In the genomic region with DNA sequence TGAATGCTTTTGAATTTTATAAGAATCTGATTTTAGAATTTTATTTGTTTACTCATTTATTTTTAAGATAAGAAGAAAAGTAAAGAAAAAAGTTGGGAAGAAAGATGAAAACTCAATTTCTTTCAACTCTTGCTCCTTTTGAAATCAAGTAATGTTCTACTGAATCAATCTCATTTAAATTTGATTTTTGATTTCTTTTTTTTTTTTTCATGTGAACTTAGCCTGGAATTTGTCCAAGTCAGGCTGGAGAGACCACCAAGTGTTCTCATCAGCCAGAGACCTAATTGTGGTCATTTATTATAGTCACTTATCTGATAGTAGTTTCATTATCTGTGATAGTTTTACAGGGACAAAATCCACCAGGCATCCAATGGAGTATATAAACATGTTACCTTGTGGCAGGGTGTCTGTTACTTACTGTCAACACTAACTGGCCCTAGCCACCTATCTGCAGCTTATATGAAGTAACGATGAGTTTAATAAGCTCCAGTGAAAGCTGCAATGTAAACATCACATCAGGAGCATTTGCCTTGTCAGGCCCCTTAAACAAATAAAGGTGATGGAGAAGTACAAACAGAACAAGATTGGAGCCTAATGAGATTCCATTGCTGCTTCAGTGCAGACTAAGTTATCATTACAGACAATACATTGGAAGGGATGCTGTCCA, we compare ENCODE assay signal across 1 cellular context.
TF ChIP-seq lines count a peak whose summit lies in the region.

No MANE protein-coding gene starts in this region.

TF ChIP-seq in HEK293, 187 proteins besides CTCF, POLR2A, EP300 and RAD21 (continued from another document and continues in another):
- TF ChIP-seq, protein P1, sequence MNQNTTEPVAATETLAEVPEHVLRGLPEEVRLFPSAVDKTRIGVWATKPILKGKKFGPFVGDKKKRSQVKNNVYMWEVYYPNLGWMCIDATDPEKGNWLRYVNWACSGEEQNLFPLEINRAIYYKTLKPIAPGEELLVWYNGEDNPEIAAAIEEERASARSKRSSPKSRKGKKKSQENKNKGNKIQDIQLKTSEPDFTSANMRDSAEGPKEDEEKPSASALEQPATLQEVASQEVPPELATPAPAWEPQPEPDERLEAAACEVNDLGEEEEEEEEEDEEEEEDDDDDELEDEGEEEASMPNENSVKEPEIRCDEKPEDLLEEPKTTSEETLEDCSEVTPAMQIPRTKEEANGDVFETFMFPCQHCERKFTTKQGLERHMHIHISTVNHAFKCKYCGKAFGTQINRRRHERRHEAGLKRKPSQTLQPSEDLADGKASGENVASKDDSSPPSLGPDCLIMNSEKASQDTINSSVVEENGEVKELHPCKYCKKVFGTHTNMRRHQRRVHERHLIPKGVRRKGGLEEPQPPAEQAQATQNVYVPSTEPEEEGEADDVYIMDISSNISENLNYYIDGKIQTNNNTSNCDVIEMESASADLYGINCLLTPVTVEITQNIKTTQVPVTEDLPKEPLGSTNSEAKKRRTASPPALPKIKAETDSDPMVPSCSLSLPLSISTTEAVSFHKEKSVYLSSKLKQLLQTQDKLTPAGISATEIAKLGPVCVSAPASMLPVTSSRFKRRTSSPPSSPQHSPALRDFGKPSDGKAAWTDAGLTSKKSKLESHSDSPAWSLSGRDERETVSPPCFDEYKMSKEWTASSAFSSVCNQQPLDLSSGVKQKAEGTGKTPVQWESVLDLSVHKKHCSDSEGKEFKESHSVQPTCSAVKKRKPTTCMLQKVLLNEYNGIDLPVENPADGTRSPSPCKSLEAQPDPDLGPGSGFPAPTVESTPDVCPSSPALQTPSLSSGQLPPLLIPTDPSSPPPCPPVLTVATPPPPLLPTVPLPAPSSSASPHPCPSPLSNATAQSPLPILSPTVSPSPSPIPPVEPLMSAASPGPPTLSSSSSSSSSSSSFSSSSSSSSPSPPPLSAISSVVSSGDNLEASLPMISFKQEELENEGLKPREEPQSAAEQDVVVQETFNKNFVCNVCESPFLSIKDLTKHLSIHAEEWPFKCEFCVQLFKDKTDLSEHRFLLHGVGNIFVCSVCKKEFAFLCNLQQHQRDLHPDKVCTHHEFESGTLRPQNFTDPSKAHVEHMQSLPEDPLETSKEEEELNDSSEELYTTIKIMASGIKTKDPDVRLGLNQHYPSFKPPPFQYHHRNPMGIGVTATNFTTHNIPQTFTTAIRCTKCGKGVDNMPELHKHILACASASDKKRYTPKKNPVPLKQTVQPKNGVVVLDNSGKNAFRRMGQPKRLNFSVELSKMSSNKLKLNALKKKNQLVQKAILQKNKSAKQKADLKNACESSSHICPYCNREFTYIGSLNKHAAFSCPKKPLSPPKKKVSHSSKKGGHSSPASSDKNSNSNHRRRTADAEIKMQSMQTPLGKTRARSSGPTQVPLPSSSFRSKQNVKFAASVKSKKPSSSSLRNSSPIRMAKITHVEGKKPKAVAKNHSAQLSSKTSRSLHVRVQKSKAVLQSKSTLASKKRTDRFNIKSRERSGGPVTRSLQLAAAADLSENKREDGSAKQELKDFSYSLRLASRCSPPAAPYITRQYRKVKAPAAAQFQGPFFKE (tag by site-specific recombination; IDR thresholded peaks at IDR 0.05; ENCODE audit: borderline replicate concordance), result no peak
- TF ChIP-seq ZNF561 (tag by site-specific recombination; IDR thresholded peaks at IDR 0.05; ENCODE audit: borderline replicate concordance) (peak; percentile 96), ZNF223 (tag by site-specific recombination; IDR thresholded peaks at IDR 0.05) (no peak), ZBTB21 (tag by site-specific recombination; IDR thresholded peaks at IDR 0.05) (no peak), ZNF837 (tag by site-specific recombination; IDR thresholded peaks at IDR 0.05) (no peak), ZNF391 (tag by site-specific recombination; IDR thresholded peaks at IDR 0.05; ENCODE audit: borderline replicate concordance, low read depth) (no peak), ZNF155 (tag by site-specific recombination; IDR thresholded peaks at IDR 0.05) (no peak), ZNF211 (tag by site-specific recombination; IDR thresholded peaks at IDR 0.05; ENCODE audit: low read depth) (no peak), ZNF518A (tag by site-specific recombination; conservative IDR thresholded peaks at IDR 0.05; ENCODE audit: low read depth) (no peak), ZBTB44 (tag by site-specific recombination; IDR thresholded peaks at IDR 0.05) (peak; percentile 91), ZNF549 (tag by site-specific recombination; IDR thresholded peaks at IDR 0.05) (no peak), ZNF266 (tag by site-specific recombination; IDR thresholded peaks at IDR 0.05; ENCODE audit: low read depth) (no peak), ZNF791 (tag by site-specific recombination; IDR thresholded peaks at IDR 0.05) (no peak), ZNF121 (tag by site-specific recombination; IDR thresholded peaks at IDR 0.05) (0 out of 2 replicates have a peak, but pooled peaks have one; percentile 42), SP3 (tag by site-specific recombination; IDR thresholded peaks at IDR 0.05) (no peak), ZIC2 (tag by site-specific recombination; IDR thresholded peaks at IDR 0.05) (peak; percentile 94), ZNF324 (tag by site-specific recombination; IDR thresholded peaks at IDR 0.05) (no peak), ZNF521 (tag by site-specific recombination; IDR thresholded peaks at IDR 0.05) (no peak), ZNF677 (tag by site-specific recombination; IDR thresholded peaks at IDR 0.05) (no peak), ZNF138 (tag by site-specific recombination; IDR thresholded peaks at IDR 0.05; ENCODE audit: borderline replicate concordance) (no peak), TCF7L2 (IDR thresholded peaks at IDR 0.05; ENCODE audit: borderline replicate concordance, low read depth, low read length) (peak; percentile 85; the same call in 1 of the 2 replicates), ZNF585B (tag by site-specific recombination; IDR thresholded peaks at IDR 0.05) (no peak), ZBTB1 (tag by site-specific recombination; IDR thresholded peaks at IDR 0.05) (no peak), KLF10 (tag by site-specific recombination; IDR thresholded peaks at IDR 0.05) (peak; percentile 88; the same call in 1 of the 2 replicates), FEZF1 (tag by site-specific recombination; IDR thresholded peaks at IDR 0.05) (peak; percentile 99), ZNF416 (tag by site-specific recombination; IDR thresholded peaks at IDR 0.05) (no peak), PBX3 (CRISPR knock-in tag; IDR thresholded peaks at IDR 0.05) (no peak), ZFP3 (tag by site-specific recombination; IDR thresholded peaks at IDR 0.05; ENCODE audit: low read depth) (peak; percentile 36; the same call in 1 of the 2 replicates), ZNF423 (tag by site-specific recombination; IDR thresholded peaks at IDR 0.05) (peak; percentile 70)
- TF ChIP-seq, protein P2, sequence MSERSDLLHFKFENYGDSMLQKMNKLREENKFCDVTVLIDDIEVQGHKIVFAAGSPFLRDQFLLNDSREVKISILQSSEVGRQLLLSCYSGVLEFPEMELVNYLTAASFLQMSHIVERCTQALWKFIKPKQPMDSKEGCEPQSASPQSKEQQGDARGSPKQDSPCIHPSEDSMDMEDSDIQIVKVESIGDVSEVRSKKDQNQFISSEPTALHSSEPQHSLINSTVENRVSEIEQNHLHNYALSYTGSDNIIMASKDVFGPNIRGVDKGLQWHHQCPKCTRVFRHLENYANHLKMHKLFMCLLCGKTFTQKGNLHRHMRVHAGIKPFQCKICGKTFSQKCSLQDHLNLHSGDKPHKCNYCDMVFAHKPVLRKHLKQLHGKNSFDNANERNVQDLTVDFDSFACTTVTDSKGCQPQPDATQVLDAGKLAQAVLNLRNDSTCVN (tag by site-specific recombination; optimal IDR thresholded peaks at IDR 0.05), result no peak
- TF ChIP-seq, protein P3, sequence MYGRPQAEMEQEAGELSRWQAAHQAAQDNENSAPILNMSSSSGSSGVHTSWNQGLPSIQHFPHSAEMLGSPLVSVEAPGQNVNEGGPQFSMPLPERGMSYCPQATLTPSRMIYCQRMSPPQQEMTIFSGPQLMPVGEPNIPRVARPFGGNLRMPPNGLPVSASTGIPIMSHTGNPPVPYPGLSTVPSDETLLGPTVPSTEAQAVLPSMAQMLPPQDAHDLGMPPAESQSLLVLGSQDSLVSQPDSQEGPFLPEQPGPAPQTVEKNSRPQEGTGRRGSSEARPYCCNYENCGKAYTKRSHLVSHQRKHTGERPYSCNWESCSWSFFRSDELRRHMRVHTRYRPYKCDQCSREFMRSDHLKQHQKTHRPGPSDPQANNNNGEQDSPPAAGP (tag by site-specific recombination; IDR thresholded peaks at IDR 0.05), result no peak
- TF ChIP-seq, protein P4, sequence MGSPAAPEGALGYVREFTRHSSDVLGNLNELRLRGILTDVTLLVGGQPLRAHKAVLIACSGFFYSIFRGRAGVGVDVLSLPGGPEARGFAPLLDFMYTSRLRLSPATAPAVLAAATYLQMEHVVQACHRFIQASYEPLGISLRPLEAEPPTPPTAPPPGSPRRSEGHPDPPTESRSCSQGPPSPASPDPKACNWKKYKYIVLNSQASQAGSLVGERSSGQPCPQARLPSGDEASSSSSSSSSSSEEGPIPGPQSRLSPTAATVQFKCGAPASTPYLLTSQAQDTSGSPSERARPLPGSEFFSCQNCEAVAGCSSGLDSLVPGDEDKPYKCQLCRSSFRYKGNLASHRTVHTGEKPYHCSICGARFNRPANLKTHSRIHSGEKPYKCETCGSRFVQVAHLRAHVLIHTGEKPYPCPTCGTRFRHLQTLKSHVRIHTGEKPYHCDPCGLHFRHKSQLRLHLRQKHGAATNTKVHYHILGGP (tag by site-specific recombination; IDR thresholded peaks at IDR 0.05), result peak; percentile 64; the same call in 1 of the 2 replicates
- TF ChIP-seq, protein P5, sequence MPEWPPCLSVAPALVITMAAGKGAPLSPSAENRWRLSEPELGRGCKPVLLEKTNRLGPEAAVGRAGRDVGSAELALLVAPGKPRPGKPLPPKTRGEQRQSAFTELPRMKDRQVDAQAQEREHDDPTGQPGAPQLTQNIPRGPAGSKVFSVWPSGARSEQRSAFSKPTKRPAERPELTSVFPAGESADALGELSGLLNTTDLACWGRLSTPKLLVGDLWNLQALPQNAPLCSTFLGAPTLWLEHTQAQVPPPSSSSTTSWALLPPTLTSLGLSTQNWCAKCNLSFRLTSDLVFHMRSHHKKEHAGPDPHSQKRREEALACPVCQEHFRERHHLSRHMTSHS (tag by site-specific recombination; IDR thresholded peaks at IDR 0.05), result peak; percentile 60; the same call in 1 of the 2 replicates
- TF ChIP-seq, protein P6, sequence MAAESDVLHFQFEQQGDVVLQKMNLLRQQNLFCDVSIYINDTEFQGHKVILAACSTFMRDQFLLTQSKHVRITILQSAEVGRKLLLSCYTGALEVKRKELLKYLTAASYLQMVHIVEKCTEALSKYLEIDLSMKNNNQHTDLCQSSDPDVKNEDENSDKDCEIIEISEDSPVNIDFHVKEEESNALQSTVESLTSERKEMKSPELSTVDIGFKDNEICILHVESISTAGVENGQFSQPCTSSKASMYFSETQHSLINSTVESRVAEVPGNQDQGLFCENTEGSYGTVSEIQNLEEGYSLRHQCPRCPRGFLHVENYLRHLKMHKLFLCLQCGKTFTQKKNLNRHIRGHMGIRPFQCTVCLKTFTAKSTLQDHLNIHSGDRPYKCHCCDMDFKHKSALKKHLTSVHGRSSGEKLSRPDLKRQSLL (tag by site-specific recombination; IDR thresholded peaks at IDR 0.05), result peak; percentile 92
